In the genomic region with DNA sequence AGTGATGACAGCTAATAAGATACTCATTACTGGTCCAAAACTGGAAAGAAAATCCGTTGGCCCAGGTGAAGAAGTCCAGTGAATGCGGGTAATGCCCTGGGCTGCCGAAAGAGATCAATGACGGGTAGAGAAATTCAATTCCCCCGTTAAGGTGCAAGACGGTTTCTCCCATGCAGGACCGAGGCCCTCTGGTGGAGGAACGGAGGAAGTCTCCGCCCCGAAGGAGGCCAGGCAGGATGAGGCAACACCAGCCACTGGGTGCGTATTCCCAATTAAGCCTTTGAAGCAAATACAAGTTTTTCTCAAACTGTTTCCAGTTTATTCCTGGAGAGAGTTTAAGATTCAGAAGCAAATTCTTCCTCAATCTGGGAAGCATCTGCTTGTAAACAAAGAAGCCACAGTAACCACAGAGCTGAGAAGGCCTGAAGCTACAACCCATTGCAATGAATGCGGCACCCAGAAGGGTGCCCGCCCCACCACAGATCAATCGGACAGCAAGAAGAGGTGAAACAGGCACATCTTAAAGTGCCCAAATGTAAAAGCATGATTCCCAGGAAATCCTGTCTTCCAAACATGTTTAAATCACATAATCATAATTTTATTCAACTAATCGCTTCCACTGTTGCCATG, we compare ENCODE assay signal across 8 cellular contexts.
DNase-seq lines count a peak whose midpoint lies in the region; ATAC-seq and TF ChIP-seq lines count a peak whose summit lies in the region.

No MANE protein-coding gene starts in this region.

- H3K36me3 ChIP-seq in HCT116 (ENCODE audit: control insufficient read depth in 1 of 2, insufficient read depth in 2 of 2, low read length in 2 of 2), result no peaks in the 10 kb centered on the region

- no peak overlapping the region for H3K4me2 ChIP-seq in HCT116 (ENCODE audit: low read length)

- no peak overlapping the region for H3K9ac ChIP-seq in HCT116 (ENCODE audit: low read length)

- 18% methylated on average over 15 of the region's 15 CpGs for WGBS in right cardiac atrium

- intact Hi-C loops in HCT116 (cut with micrococcal nuclease) (loop anchor here (1.0 to 5.0 kb wide), 3 partner anchors 180 to 396 kb away; no protein-coding TSS in a partner anchor), right cardiac atrium (cut with DNase I) (loop anchor here (1.0 to 10.0 kb wide), 4 partner anchors 293 to 395 kb away; no protein-coding TSS in a partner anchor)

- H3K4me1 ChIP-seq in HCT116 (ENCODE audit: control insufficient read depth in 1 of 2, insufficient read depth in 2 of 2, low read length in 2 of 2) (peaks cover 2 to 8% of the 10 kb centered on the region in 2 experiments; a peak in 2 of 4 replicates), right cardiac atrium (ENCODE audit: control insufficient read depth, insufficient read depth, low read length) (peaks cover 4% of the 10 kb centered on the region)

- H3K27me3 ChIP-seq in HCT116 (ENCODE audit: insufficient read depth, low read length), result no peaks in the 10 kb centered on the region
- no peaks in the 10 kb centered on the region for H3K27me3 ChIP-seq in right cardiac atrium (ENCODE audit: control insufficient read depth, insufficient read depth)

- H3K79me2 ChIP-seq in HCT116 (ENCODE audit: insufficient read depth, low read length), result no peaks in the 10 kb centered on the region

- H3K27me3 Mint-ChIP-seq in T-helper 17 cell, result peaks cover 5% of the 10 kb centered on the region

- H2AFZ ChIP-seq in HCT116 (ENCODE audit: low read depth, low read length, poor library complexity, severe bottlenecking), result no peak overlapping the region

- peak; percentile 79 for DNase-seq in EH (ENCODE audit: low read depth)
- DNase-seq in HCT116 (ENCODE audit: low read depth, low spot score), result peak; percentile 58
- peak; percentile 62 for DNase-seq in NCI-H146 treated with DMSO at 0.1 percent for 48 hours (lab: John Stamatoyannopoulos, UW; ENCODE audit: unreplicated experiment)
- DNase-seq in T-helper 17 cell, result peak; percentile 41 to 63 (median 44)
- DNase-seq in amygdala (lab: John Stamatoyannopoulos, UW), result peak in 53 of 56 donors; percentile 12 to 92 (median 78)
- peak; percentile 84 to 92 (median 92) for DNase-seq in right cardiac atrium
- DNase-seq in retina, result peak; percentile 84
- no peak for DNase-seq in GOT3 (lab: John Stamatoyannopoulos, UW)

- H3K4me1 Mint-ChIP-seq in T-helper 17 cell, result peaks cover 9% of the 10 kb centered on the region

- POLR2A ChIA-PET in HCT116 (lab: Charles Lee), result interaction anchor here (0.8 kb wide), 1 partner anchor 298 kb away, joined by 3 read pairs; no protein-coding TSS in a partner anchor

- H3K9me2 ChIP-seq in HCT116 (ENCODE audit: insufficient read depth), result no peaks in the 10 kb centered on the region

- H3K36me3 Mint-ChIP-seq in T-helper 17 cell (ENCODE audit: low read depth), result no peaks in the 10 kb centered on the region

- no peak overlapping the region for H3K4me3 ChIP-seq in HCT116 (replicated peaks in 1 of 2; ENCODE audit: low read depth in 1 of 2, low read length in 2 of 2)
- no peak overlapping the region for H3K4me3 ChIP-seq in right cardiac atrium (ENCODE audit: low read length)

- H3K27ac Mint-ChIP-seq in T-helper 17 cell, result peak overlapping the region; percentile 59

- RAD21 ChIA-PET in HCT116 (lab: Charles Lee; ENCODE audit: low non-redundant PET in 1 of 2, low total read pairs in 2 of 2, uncharacterized antibody in 2 of 2, unreplicated experiment in 2 of 2), result interaction anchor here in 1 of 2 experiments (0.6 kb wide), 1 partner anchor 413 kb away, joined by 4 read pairs; no protein-coding TSS in a partner anchor

- BruUV-seq in HCT116 (replicated peaks; lab: Mats Ljungman, UMichigan), result no TSS peak

- H3K4me3 Mint-ChIP-seq in T-helper 17 cell, result no peak overlapping the region

- TF ChIP-seq RAD21 in HCT116 (IDR thresholded peaks at IDR 0.05; ENCODE audit: low read depth), result peak; percentile 93

- ATAC-seq in HCT116 (peak; percentile 99), T-helper 17 cell (peak; percentile 93), right cardiac atrium (peak; percentile 92 to 94)

- no peak for TF ChIP-seq POLR2A in HCT116 (IDR thresholded peaks at IDR 0.05; ENCODE audit: borderline replicate concordance, extremely low read depth, insufficient read depth, insufficient read length)

- CTCF ChIA-PET in HCT116 (lab: Charles Lee), result interaction anchor here (0.7 to 3.3 kb wide), 10 partner anchors 16 to 724 kb away, joined by 3 to 32 read pairs (median 5); no protein-coding TSS in a partner anchor

- no peaks in the 10 kb centered on the region; the same call in 1 of the 2 replicates for H4K20me1 ChIP-seq in HCT116 (ENCODE audit: insufficient read depth)

- H3K9me3 ChIP-seq in HCT116 (ENCODE audit: control insufficient read depth in 1 of 2, insufficient read depth in 1 of 2, low read depth in 1 of 2, low read length in 2 of 2), result no peaks in the 10 kb centered on the region
- H3K9me3 ChIP-seq in T-helper 17 cell (ENCODE audit: control insufficient read depth, low read length, poor library complexity, severe bottlenecking), result no peaks in the 10 kb centered on the region
- H3K9me3 ChIP-seq in right cardiac atrium (ENCODE audit: control insufficient read depth, low read length), result no peaks in the 10 kb centered on the region

- H3K27ac ChIP-seq in HCT116 (ENCODE audit: low read depth, low read length) (no peak overlapping the region), right cardiac atrium (ENCODE audit: low read length) (peak overlapping the region; percentile 13)

- peak; percentile 91 to 95 (median 94) for TF ChIP-seq CTCF in HCT116 (IDR thresholded peaks at IDR 0.05 in 2 of 3, conservative IDR thresholded peaks at IDR 0.05 in 1 of 3; ENCODE audit: borderline replicate concordance in 1 of 3, insufficient read depth in 1 of 3, low read depth in 2 of 3, low read length in 2 of 3)

TF ChIP-seq in HCT116, 20 proteins besides CTCF, POLR2A, EP300 and RAD21:
- TF ChIP-seq POLR2AphosphoS5 (IDR thresholded peaks at IDR 0.05; ENCODE audit: low read depth, low read length) (no peak), CEBPB (IDR thresholded peaks at IDR 0.05; ENCODE audit: low read depth) (peak; percentile 78)
TF ChIP-seq in HCT116: peak in this region for 1.
